29 cellular contexts compared by ENCODE assay signal in the genomic region with DNA sequence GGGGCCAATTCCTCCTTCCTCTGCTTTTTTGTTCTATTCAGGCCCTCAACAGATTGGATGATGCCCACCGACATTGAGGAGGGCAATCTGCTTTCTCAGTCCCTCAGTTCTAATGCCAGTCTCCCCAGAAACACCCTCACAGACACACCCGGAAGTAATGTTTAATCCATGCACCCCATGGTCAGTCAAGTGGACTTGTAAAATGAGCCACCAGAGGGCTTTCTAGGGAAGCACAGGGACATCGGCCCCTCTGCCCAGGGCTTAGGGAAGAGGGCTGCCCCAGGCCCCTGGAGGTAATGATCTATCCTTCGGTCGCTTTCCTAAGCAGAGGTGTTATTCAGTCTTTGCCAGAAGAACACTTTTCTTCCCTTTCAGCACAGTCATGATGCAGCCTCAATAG.
"Had no signal": no experiment of that assay in that cellular context is flagged by ENCODE, and none has a peak within 500 bp of the region (broad histone marks: within the 10 kb centered on the region; RNA-seq: fewer than 3 reads in every experiment).

No MANE protein-coding gene starts in this region.

- H3K27me3 ChIP-seq: breast epithelium, gastrocnemius medialis, suprapubic skin, tibial artery, upper lobe of right lung had no signal

- ATAC-seq: activated naive CD8-positive, alpha-beta T cell treated with anti-CD3 and anti-CD28 coated beads, Interleukin-2, amount 50 U/mL, for 24 hours; gastrocnemius medialis; left colon; right cardiac atrium; T-helper 17 cell; upper lobe of right lung had no signal

- H3K9ac ChIP-seq: parathyroid adenoma had no signal

- H3K4me1 ChIP-seq: breast epithelium, gastrocnemius medialis, parathyroid adenoma, spleen, suprapubic skin, tibial artery, upper lobe of right lung had no signal

- H3K9me3 ChIP-seq: breast epithelium, gastrocnemius medialis, spleen, suprapubic skin, tibial artery, upper lobe of right lung had no signal

- DNase-seq: activated CD4-positive, alpha-beta memory T cell treated with anti-CD3 and anti-CD28 coated beads, Interleukin-2, amount 10 ng/mL, durations not matched to agents 7 days and 5 days; activated CD4-positive, alpha-beta T cell treated with anti-CD3 and anti-CD28 coated beads for 1 hour; activated CD4-positive, alpha-beta T cell treated with anti-CD3 and anti-CD28 coated beads, Interleukin-2, amount 10 ng/mL, durations not matched to agents 7 days and 5 days; activated CD8-positive, alpha-beta memory T cell treated with anti-CD3 and anti-CD28 coated beads, Interleukin-2, amount 50 U/mL, for 48 hours; activated gamma-delta T cell treated with Interleukin-2 at 50 U/mL for 16 hours; activated naive CD4-positive, alpha-beta T cell treated with anti-CD3 and anti-CD28 coated beads, Interleukin-2, amount 50 U/mL, for 16 hours; activated naive CD8-positive, alpha-beta T cell treated with anti-CD3 and anti-CD28 coated beads, Interleukin-2, amount 50 U/mL, for 24 hours; activated T-cell treated with anti-CD3 and anti-CD28 coated beads, Interleukin-2, amount 50 U/mL, for 24 hours; amygdala; dermis blood vessel endothelial cell; effector CD4-positive, alpha-beta T cell; gastrocnemius medialis; glutamatergic neuron; hippocampal formation; kidney; left colon; mammary epithelial cell; right cardiac atrium; spleen; stimulated activated naive CD4-positive, alpha-beta T cell; T-helper 17 cell; T1000; tibial artery; upper lobe of right lung; WERI-Rb-1 had no signal

- H3K4me3 ChIP-seq: breast epithelium, gastrocnemius medialis, spleen, suprapubic skin, tibial artery, upper lobe of right lung had no signal

- FAIRE-seq: colon, kidney had no signal

- H3K27ac ChIP-seq: breast epithelium, gastrocnemius medialis, parathyroid adenoma, spleen, suprapubic skin, tibial artery, upper lobe of right lung, WERI-Rb-1 had no signal

- H2AFZ ChIP-seq: parathyroid adenoma had no signal

- H3K79me2 ChIP-seq: parathyroid adenoma had no signal

- H3K36me3 ChIP-seq: breast epithelium, gastrocnemius medialis, spleen, suprapubic skin, tibial artery, upper lobe of right lung, WERI-Rb-1 had no signal
